7 cellular contexts compared by ENCODE assay signal in the genomic region with DNA sequence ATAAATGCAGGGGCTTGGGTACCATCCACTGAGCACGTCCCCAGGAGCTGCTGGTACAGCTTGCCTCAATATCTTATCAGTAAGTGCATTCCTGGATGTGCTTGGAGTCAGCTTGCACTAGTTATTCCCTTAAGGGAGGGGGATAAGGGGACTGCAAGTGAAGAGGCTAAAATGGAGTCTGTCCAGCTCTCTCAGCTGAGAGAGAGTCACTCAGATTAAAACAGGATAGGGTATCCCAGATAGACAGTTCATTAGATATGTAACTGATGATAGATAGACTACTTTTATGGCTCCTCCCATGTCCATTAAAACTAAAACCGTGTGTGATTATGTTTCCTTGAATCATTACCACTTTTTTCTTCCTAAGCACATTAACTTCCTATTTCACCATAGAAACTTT.
DNase-seq lines count a peak whose midpoint lies in the region; ATAC-seq, FAIRE-seq and TF ChIP-seq lines count a peak whose summit lies in the region.
"Not testable (repeated sequence)": the region's sequence is repeated elsewhere in the genome, so short reads cannot be mapped to it uniquely, and the experiment has no call there.

No MANE protein-coding gene starts in this region.

- not testable (repeated sequence) for H3F3A ChIP-seq in PC-3 (ENCODE audit: low read length, unreplicated experiment)

- not testable (repeated sequence) for H4K20me1 ChIP-seq in PC-3 (ENCODE audit: low read length); astrocyte (ENCODE audit: insufficient read depth, low read length)

- H3K27me3 ChIP-seq in Caco-2 (replicated peaks; ENCODE audit: control insufficient read depth, insufficient read depth, low read length); PC-3 (ENCODE audit: low read length); astrocyte (ENCODE audit: insufficient read depth, low read length); cardiac muscle cell: not testable (repeated sequence)

- not testable (repeated sequence) for H3K36me3 Mint-ChIP-seq in Caco-2 (ENCODE audit: insufficient read depth, unreplicated experiment); activated CD4-positive, alpha-beta T cell treated with anti-CD3 and anti-CD28 coated beads, Interleukin-2, amount 10 ng/mL, durations not matched to agents 24 days and 14 days (ENCODE audit: low read depth); mesothelial cell of epicardium
- peaks cover 13% of the 10 kb centered on the region for H3K36me3 Mint-ChIP-seq in astrocyte (ENCODE audit: low read depth, unreplicated experiment)

- TSS peak; percentile 19 for BruUV-seq in Caco-2 (replicated peaks; lab: Mats Ljungman, UMichigan)
- BruUV-seq in PC-3 (replicated peaks; lab: Mats Ljungman, UMichigan): TSS peak; percentile 13

- not testable (repeated sequence) for ATAC-seq in PC-3

- not testable (repeated sequence) for FAIRE-seq in astrocyte (lab: Jason Lieb, UNC)

- not testable (repeated sequence) for H3K9ac ChIP-seq in PC-3 (ENCODE audit: low read length); astrocyte (ENCODE audit: low read length)

- not testable (repeated sequence) for DNase-seq in Caco-2; PC-3; astrocyte (ENCODE audit: low read depth); caudate nucleus (lab: John Stamatoyannopoulos, UW); cardiac muscle cell (ENCODE audit: low read depth in 1 of 2, low spot score in 1 of 2); mesothelial cell of epicardium (ENCODE audit: low spot score in 2 of 2, unreplicated experiment in 2 of 2)
- DNase-seq in activated CD4-positive, alpha-beta T cell treated with anti-CD3 and anti-CD28 coated beads, Interleukin-2, amount 10 ng/mL, durations not matched to agents 24 days and 14 days: peak; percentile 22

- not testable (repeated sequence) for H3K79me2 ChIP-seq in PC-3 (ENCODE audit: low read length); astrocyte (ENCODE audit: insufficient read depth, low read length)

- POLR2A ChIA-PET in Caco-2 (lab: Charles Lee); PC-3 (lab: Charles Lee; ENCODE audit: unreplicated experiment): not testable (repeated sequence)

- H3K4me2 ChIP-seq in PC-3 (ENCODE audit: low read length); astrocyte (ENCODE audit: low read length): not testable (repeated sequence)

- not testable (repeated sequence) for H3K4me3 Mint-ChIP-seq in Caco-2 (ENCODE audit: unreplicated experiment); activated CD4-positive, alpha-beta T cell treated with anti-CD3 and anti-CD28 coated beads, Interleukin-2, amount 10 ng/mL, durations not matched to agents 24 days and 14 days; astrocyte (ENCODE audit: unreplicated experiment); mesothelial cell of epicardium

- not testable (repeated sequence) for H3K27me3 Mint-ChIP-seq in Caco-2 (ENCODE audit: insufficient read depth, unreplicated experiment); activated CD4-positive, alpha-beta T cell treated with anti-CD3 and anti-CD28 coated beads, Interleukin-2, amount 10 ng/mL, durations not matched to agents 24 days and 14 days; astrocyte (ENCODE audit: low read depth, unreplicated experiment); mesothelial cell of epicardium (ENCODE audit: low read depth)

- H3K9me3 ChIP-seq in Caco-2; PC-3 (ENCODE audit: low read length); astrocyte (ENCODE audit: insufficient read depth, low read depth, low read length); cardiac muscle cell (ENCODE audit: low read depth): not testable (repeated sequence)

- not testable (repeated sequence) for H3K9me2 ChIP-seq in PC-3 (replicated peaks; ENCODE audit: low read length)

- not testable (repeated sequence) for TF ChIP-seq CTCF in Caco-2 (IDR thresholded peaks at IDR 0.05; ENCODE audit: insufficient read depth in 1 of 2, low read depth in 1 of 2, low read length in 1 of 2, severe bottlenecking in 1 of 2, unreplicated experiment in 1 of 2); PC-3 (conservative IDR thresholded peaks at IDR 0.05; ENCODE audit: low read depth, low read length); astrocyte (IDR thresholded peaks at IDR 0.05; ENCODE audit: insufficient read depth, low read depth, low read length); cardiac muscle cell (IDR thresholded peaks at IDR 0.05; ENCODE audit: low read depth, low read length); mesothelial cell of epicardium (IDR thresholded peaks at IDR 0.05; ENCODE audit: unreplicated experiment)

- not testable (repeated sequence) for H3K9me3 Mint-ChIP-seq in Caco-2 (ENCODE audit: unreplicated experiment); activated CD4-positive, alpha-beta T cell treated with anti-CD3 and anti-CD28 coated beads, Interleukin-2, amount 10 ng/mL, durations not matched to agents 24 days and 14 days; astrocyte (ENCODE audit: unreplicated experiment); mesothelial cell of epicardium

- intact Hi-C loops in Caco-2 (cut with micrococcal nuclease; ENCODE audit: unreplicated experiment); PC-3 (cut with micrococcal nuclease); activated CD4-positive, alpha-beta T cell treated with anti-CD3 and anti-CD28 coated beads, Interleukin-2, amount 10 ng/mL, durations not matched to agents 24 days and 14 days (cut with micrococcal nuclease): not testable (repeated sequence)

- H3K27ac Mint-ChIP-seq in Caco-2 (ENCODE audit: unreplicated experiment) (peak overlapping the region; percentile 21), astrocyte (ENCODE audit: unreplicated experiment) (peak overlapping the region; percentile 59), mesothelial cell of epicardium (peak overlapping the region; percentile 77)
- not testable (repeated sequence) for H3K27ac Mint-ChIP-seq in activated CD4-positive, alpha-beta T cell treated with anti-CD3 and anti-CD28 coated beads, Interleukin-2, amount 10 ng/mL, durations not matched to agents 24 days and 14 days

- not testable (repeated sequence) for H3K36me3 ChIP-seq in Caco-2 (ENCODE audit: control insufficient read depth, insufficient read depth, low read length); PC-3 (ENCODE audit: low read depth, low read length); astrocyte (ENCODE audit: insufficient read depth, low read length); cardiac muscle cell

- H3K4me1 Mint-ChIP-seq in Caco-2 (ENCODE audit: low read depth, unreplicated experiment): peaks cover 18% of the 10 kb centered on the region
- not testable (repeated sequence) for H3K4me1 Mint-ChIP-seq in activated CD4-positive, alpha-beta T cell treated with anti-CD3 and anti-CD28 coated beads, Interleukin-2, amount 10 ng/mL, durations not matched to agents 24 days and 14 days
- peaks cover 29% of the 10 kb centered on the region for H3K4me1 Mint-ChIP-seq in astrocyte (ENCODE audit: low read depth, unreplicated experiment)
- peaks cover 21% of the 10 kb centered on the region for H3K4me1 Mint-ChIP-seq in mesothelial cell of epicardium

- CTCF ChIA-PET in Caco-2 (lab: Charles Lee): interaction anchor here (1.4 kb wide), 1 partner anchor 11 kb away, joined by 5 read pairs; no protein-coding TSS in a partner anchor
- CTCF ChIA-PET in PC-3 (lab: Charles Lee): not testable (repeated sequence)

- H2AFZ ChIP-seq in PC-3 (ENCODE audit: low read length); astrocyte (ENCODE audit: low read depth, low read length): not testable (repeated sequence)

- not testable (repeated sequence) for H3K27ac ChIP-seq in PC-3 (ENCODE audit: low read length); astrocyte (ENCODE audit: low read depth, low read length)
- peak overlapping the region; percentile 82 for H3K27ac ChIP-seq in caudate nucleus (ENCODE audit: low read depth, low read length)
- peak overlapping the region; percentile 58 for H3K27ac ChIP-seq in cardiac muscle cell

- not testable (repeated sequence) for H3K4me3 ChIP-seq in Caco-2 (ENCODE audit: low read depth, low read length); PC-3 (ENCODE audit: low read length); astrocyte (ENCODE audit: insufficient read depth, low read depth, low read length); cardiac muscle cell

- not testable (repeated sequence) for H3K4me1 ChIP-seq in Caco-2; PC-3 (ENCODE audit: insufficient read depth, low read length); astrocyte (ENCODE audit: insufficient read depth, low read length)
- H3K4me1 ChIP-seq in cardiac muscle cell (ENCODE audit: low read depth): peaks cover 24% of the 10 kb centered on the region
